ENCODE assay signal across 16 cellular contexts in the genomic region with DNA sequence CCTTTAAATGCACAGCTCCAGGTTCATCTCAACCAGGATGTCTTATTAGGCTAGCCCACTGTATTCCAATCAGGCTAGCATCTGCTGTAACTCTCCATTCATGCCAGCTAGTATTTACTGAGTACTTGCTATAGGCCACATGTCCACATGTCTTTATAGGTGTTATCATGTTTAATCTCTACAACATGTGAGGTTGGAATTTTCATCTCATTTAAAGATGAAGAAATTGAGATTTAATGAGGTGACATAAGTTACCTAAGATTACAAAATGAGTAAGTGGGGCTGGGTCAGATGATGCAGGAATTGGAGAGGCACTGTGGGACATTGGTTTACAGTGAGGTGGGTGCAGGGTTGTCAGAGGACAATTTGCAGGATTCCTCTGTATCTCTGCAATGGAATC. TPM values are rescaled to one million over a fixed set of nuclear protein-coding genes. Genes with fewer than 3 reads are reported as not detected.
DNase-seq lines count a peak whose midpoint lies in the region; ATAC-seq and TF ChIP-seq lines count a peak whose summit lies in the region.
"Had no signal": no experiment of that assay in that cellular context is flagged by ENCODE, and none has a peak within 500 bp of the region (broad histone marks: within the 10 kb centered on the region; RNA-seq: fewer than 3 reads in every experiment).

No MANE protein-coding gene starts in this region.

- H3K36me3 Mint-ChIP-seq in T-helper 2 cell treated with Interferon-gamma antibody and Interleukin-4, amounts not matched to agents 5 μg/mL and 100 μg/mL, for 36 hours (ENCODE audit: low read depth): peaks cover 7% of the 10 kb centered on the region

- no peaks in the 10 kb centered on the region for H3K9me3 Mint-ChIP-seq in T-helper 2 cell treated with Interferon-gamma antibody and Interleukin-4, amounts not matched to agents 5 μg/mL and 100 μg/mL, for 36 hours
- H3K9me3 Mint-ChIP-seq: stimulated activated naive CD8-positive, alpha-beta T cell treated with anti-CD3 and anti-CD28 coated beads, Interleukin-15, Interleukin-2, amounts not matched to agents 100 ng/mL and 50 ng/mL, for 24 hours had no signal

- H3K36me3 ChIP-seq in Loucy (ENCODE audit: insufficient read depth, low read length): no peaks in the 10 kb centered on the region
- H3K36me3 ChIP-seq in gastroesophageal sphincter: no peaks in the 10 kb centered on the region
- H3K36me3 ChIP-seq in subcutaneous abdominal adipose tissue (ENCODE audit: control insufficient read depth in 5 of 5, insufficient read depth in 5 of 5, low read length in 5 of 5): peaks cover 0 to 2% (median 0%) of the 10 kb centered on the region in 5 donors

- H3K4me1 ChIP-seq in Loucy (ENCODE audit: insufficient read depth, low read length, poor library complexity, severe bottlenecking) (peaks cover 46% of the 10 kb centered on the region), gastroesophageal sphincter (peaks cover 17 to 58% (median 29%) of the 10 kb centered on the region in 3 donors), subcutaneous abdominal adipose tissue (ENCODE audit: control insufficient read depth in 5 of 5, insufficient read depth in 5 of 5, low read length in 5 of 5) (peaks cover 18 to 60% (median 57%) of the 10 kb centered on the region in 5 donors)

- no peak for DNase-seq in T-helper 2 cell treated with Interferon-gamma antibody and Interleukin-4, amounts not matched to agents 5 μg/mL and 100 μg/mL, for 36 hours (ENCODE audit: low spot score)
- DNase-seq in T-helper 2 cell: no peak
- no peak for DNase-seq in HPDE6-E6E7 (ENCODE audit: extremely low spot score)
- no peak for DNase-seq in NK-92 (lab: John Stamatoyannopoulos, UW; ENCODE audit: unreplicated experiment)
- DNase-seq: 8988T; NCI-H1048; PC-9; posterior cingulate gyrus; stimulated activated CD4-positive, alpha-beta T cell treated with anti-CD3 and anti-CD28 coated beads, Interleukin-4, amount 100 ng/mL, for 4 hours; T-helper 1 cell had no signal

- peak overlapping the region; percentile 76 for H3K4me3 ChIP-seq in Loucy (ENCODE audit: low read length, poor library complexity, severe bottlenecking)
- no peak overlapping the region for H3K4me3 ChIP-seq in gastroesophageal sphincter
- H3K4me3 ChIP-seq in subcutaneous abdominal adipose tissue (ENCODE audit: low read depth in 1 of 5, low read length in 5 of 5): no peak overlapping the region
- H3K4me3 ChIP-seq: PC-9 had no signal

- no peak for TF ChIP-seq CTCF in Loucy (conservative IDR thresholded peaks at IDR 0.05; ENCODE audit: low read length)
- TF ChIP-seq CTCF in gastroesophageal sphincter (IDR thresholded peaks at IDR 0.05): no peak

- no peak for TF ChIP-seq POLR2A in gastroesophageal sphincter (IDR thresholded peaks at IDR 0.05)

- no peak overlapping the region for H2AFZ ChIP-seq in Loucy (ENCODE audit: low read length)
- H2AFZ ChIP-seq: PC-9 had no signal

- H4K20me1 ChIP-seq in Loucy (ENCODE audit: insufficient read depth, low read length, poor library complexity, severe bottlenecking): peaks cover 2% of the 10 kb centered on the region

- peaks cover 31% of the 10 kb centered on the region for H3K4me1 Mint-ChIP-seq in T-helper 2 cell treated with Interferon-gamma antibody and Interleukin-4, amounts not matched to agents 5 μg/mL and 100 μg/mL, for 36 hours (ENCODE audit: low read depth)

- H3K27me3 ChIP-seq in Loucy (ENCODE audit: insufficient read depth, low read length, poor library complexity, severe bottlenecking) (no peaks in the 10 kb centered on the region), gastroesophageal sphincter (no peaks in the 10 kb centered on the region), subcutaneous abdominal adipose tissue (ENCODE audit: control insufficient read depth in 5 of 5, insufficient read depth in 4 of 5, low read length in 5 of 5) (no peaks in the 10 kb centered on the region)

- H3K4me3 Mint-ChIP-seq in T-helper 2 cell treated with Interferon-gamma antibody and Interleukin-4, amounts not matched to agents 5 μg/mL and 100 μg/mL, for 36 hours: peak overlapping the region; percentile 35
- H3K4me3 Mint-ChIP-seq: stimulated activated naive CD8-positive, alpha-beta T cell treated with anti-CD3 and anti-CD28 coated beads, Interleukin-15, Interleukin-2, amounts not matched to agents 100 ng/mL and 50 ng/mL, for 24 hours had no signal

- ATAC-seq in gastroesophageal sphincter: no peak
- no peak for ATAC-seq in HG03108 (IDR thresholded peaks at IDR 0.05; ENCODE audit: unreplicated experiment)
- ATAC-seq: left lobe of liver had no signal

- H3K9me2 ChIP-seq in Loucy (replicated peaks; ENCODE audit: low read depth, low read length): no peaks in the 10 kb centered on the region

- H3F3A ChIP-seq in Loucy (ENCODE audit: low read depth): no peaks in the 10 kb centered on the region

- peaks cover 45% of the 10 kb centered on the region for H3K79me2 ChIP-seq in Loucy (ENCODE audit: insufficient read depth, low read length)

- TF ChIP-seq EP300 in gastroesophageal sphincter (IDR thresholded peaks at IDR 0.05): no peak

- no peak overlapping the region for H3K27ac Mint-ChIP-seq in T-helper 2 cell treated with Interferon-gamma antibody and Interleukin-4, amounts not matched to agents 5 μg/mL and 100 μg/mL, for 36 hours
- H3K27ac Mint-ChIP-seq: stimulated activated naive CD8-positive, alpha-beta T cell treated with anti-CD3 and anti-CD28 coated beads, Interleukin-15, Interleukin-2, amounts not matched to agents 100 ng/mL and 50 ng/mL, for 24 hours had no signal

- peak overlapping the region in 3 of 4 donors; percentile 88 to 92 (median 90) for H3K27ac ChIP-seq in gastroesophageal sphincter
- H3K27ac ChIP-seq in subcutaneous abdominal adipose tissue (ENCODE audit: low read depth, low read length): peak overlapping the region; percentile 70
- H3K27ac ChIP-seq: PC-9 had no signal

- peak overlapping the region; percentile 84 for H3K4me2 ChIP-seq in Loucy (ENCODE audit: low read depth, low read length, poor library complexity, severe bottlenecking)

- H3K9ac ChIP-seq in Loucy (ENCODE audit: low read depth, low read length, poor library complexity, severe bottlenecking) (peak overlapping the region; percentile 82), subcutaneous abdominal adipose tissue (ENCODE audit: low read length in 5 of 5) (peak overlapping the region in 3 of 5 donors; percentile 2 to 86 (median 57))

- no peaks in the 10 kb centered on the region for H3K27me3 Mint-ChIP-seq in T-helper 2 cell treated with Interferon-gamma antibody and Interleukin-4, amounts not matched to agents 5 μg/mL and 100 μg/mL, for 36 hours (ENCODE audit: low read depth)
- H3K27me3 Mint-ChIP-seq: stimulated activated naive CD8-positive, alpha-beta T cell treated with anti-CD3 and anti-CD28 coated beads, Interleukin-15, Interleukin-2, amounts not matched to agents 100 ng/mL and 50 ng/mL, for 24 hours had no signal

- H3K9me3 ChIP-seq in Loucy (ENCODE audit: insufficient read depth, low read depth, low read length): no peaks in the 10 kb centered on the region
- no peaks in the 10 kb centered on the region for H3K9me3 ChIP-seq in gastroesophageal sphincter
- no peaks in the 10 kb centered on the region for H3K9me3 ChIP-seq in subcutaneous abdominal adipose tissue (ENCODE audit: control insufficient read depth in 5 of 5, low read length in 5 of 5)

RNA-seq across cellular contexts. Expression of a gene that starts 2.9 kb away (rescaled TPM):
- 10 to 100 TPM; 18.1 to 38.3 (median 26.8) TPM for total RNA-seq in gastroesophageal sphincter

RNA-seq across cellular contexts. Expression of a gene that starts 3.2 kb away (rescaled TPM):
- total RNA-seq in gastroesophageal sphincter: 10 to 100 TPM; 11.4 to 38.6 (median 18.8) TPM

RNA-seq across cellular contexts. Expression of a gene that starts 14.5 kb away (rescaled TPM):
- under 1 TPM in 2 of 4 donors, not detected in 2; 0.08 to 0.47 TPM for total RNA-seq in gastroesophageal sphincter
